8 cellular contexts compared by ENCODE assay signal in genomic region chr10:101816913-101817541, GRCh38. TPM values are rescaled to one million over a fixed set of nuclear protein-coding genes. Genes with fewer than 3 reads are reported as not detected.
DNase-seq lines count a peak whose midpoint lies in the region; ATAC-seq, FAIRE-seq and TF ChIP-seq lines count a peak whose summit lies in the region.

No MANE protein-coding gene starts in this region.

- intact Hi-C loops in Right ventricle myocardium inferior (cut with DNase I) (loop anchor here (5.0 kb wide), 1 partner anchor 35 kb away; the partner anchor contains the start of gene NPM3), vagina (cut with DNase I) (no loop called here)

- no peaks in the 10 kb centered on the region for H3K9me3 ChIP-seq in right atrium auricular region
- H3K9me3 ChIP-seq in astrocyte (ENCODE audit: insufficient read depth, low read depth, low read length), result no peaks in the 10 kb centered on the region
- no peaks in the 10 kb centered on the region for H3K9me3 ChIP-seq in vagina

- ATAC-seq in Right ventricle myocardium inferior, result no peak

- TF ChIP-seq POLR2A in vagina (IDR thresholded peaks at IDR 0.05), result no peak

- no peak overlapping the region for H2AFZ ChIP-seq in astrocyte (ENCODE audit: low read depth, low read length)

- peak overlapping the region; percentile 90 for H3K4me2 ChIP-seq in astrocyte (ENCODE audit: low read length)

- H3K27ac Mint-ChIP-seq in astrocyte (ENCODE audit: unreplicated experiment), result peak overlapping the region; percentile 95

- H3K4me3 ChIP-seq in right atrium auricular region, result peak overlapping the region; percentile 97 to 100
- peak overlapping the region; percentile 84 for H3K4me3 ChIP-seq in astrocyte (ENCODE audit: insufficient read depth, low read depth, low read length)
- H3K4me3 ChIP-seq in vagina, result peak overlapping the region; percentile 73 to 99

- H3K36me3 Mint-ChIP-seq in astrocyte (ENCODE audit: low read depth, unreplicated experiment), result peaks cover 3% of the 10 kb centered on the region

- H3K27me3 ChIP-seq in right atrium auricular region, result no peaks in the 10 kb centered on the region
- no peaks in the 10 kb centered on the region for H3K27me3 ChIP-seq in astrocyte (ENCODE audit: insufficient read depth, low read length)
- H3K27me3 ChIP-seq in vagina, result no peaks in the 10 kb centered on the region

- H3K36me3 ChIP-seq in right atrium auricular region, result no peaks in the 10 kb centered on the region
- H3K36me3 ChIP-seq in astrocyte (ENCODE audit: insufficient read depth, low read length), result peaks cover 4% of the 10 kb centered on the region
- peaks cover 0 to 6% of the 10 kb centered on the region in 2 donors for H3K36me3 ChIP-seq in vagina

- TF ChIP-seq CTCF in right atrium auricular region (IDR thresholded peaks at IDR 0.05) (no peak), astrocyte (IDR thresholded peaks at IDR 0.05; ENCODE audit: insufficient read depth, low read depth, low read length) (no peak), vagina (IDR thresholded peaks at IDR 0.05) (no peak)

- H3K79me2 ChIP-seq in astrocyte (ENCODE audit: insufficient read depth, low read length), result peaks cover 62% of the 10 kb centered on the region

- peaks cover 61% of the 10 kb centered on the region for H4K20me1 ChIP-seq in astrocyte (ENCODE audit: insufficient read depth, low read length)

- H3K9me3 Mint-ChIP-seq in astrocyte (ENCODE audit: unreplicated experiment), result no peaks in the 10 kb centered on the region

- no peak for FAIRE-seq in astrocyte (lab: Jason Lieb, UNC)

- H3K9ac ChIP-seq in astrocyte (ENCODE audit: low read length), result peak overlapping the region; percentile 99

- peaks cover 31% of the 10 kb centered on the region for H3K4me1 Mint-ChIP-seq in astrocyte (ENCODE audit: low read depth, unreplicated experiment)

- DNase-seq in right atrium auricular region (ENCODE audit: low spot score) (no peak), Right ventricle myocardium inferior (ENCODE audit: missing footprints) (no peak), astrocyte (ENCODE audit: low read depth) (no peak), medulla oblongata (ENCODE audit: extremely low spot score) (peak; percentile 27), vagina (ENCODE audit: extremely low spot score in 2 of 2) (no peak), NCI-H1092 treated with DMSO at 0.1 percent for 48 hours (lab: John Stamatoyannopoulos, UW) (no peak), NCI-H2171 treated with DMSO at 0.1 percent for 48 hours (lab: John Stamatoyannopoulos, UW) (no peak), NOMO-1 treated with DMSO at 0.1 percent for 48 hours (lab: John Stamatoyannopoulos, UW; ENCODE audit: unreplicated experiment) (no peak)

- H3K27ac ChIP-seq in right atrium auricular region (peak overlapping the region; percentile 97 to 98), astrocyte (ENCODE audit: low read depth, low read length) (peak overlapping the region; percentile 97), vagina (peak overlapping the region; percentile 99)

- H3K4me3 Mint-ChIP-seq in astrocyte (ENCODE audit: unreplicated experiment), result peak overlapping the region; percentile 99

- H3K27me3 Mint-ChIP-seq in astrocyte (ENCODE audit: low read depth, unreplicated experiment), result no peaks in the 10 kb centered on the region

- H3K4me1 ChIP-seq in right atrium auricular region (peaks cover 0 to 49% of the 10 kb centered on the region in 2 donors), astrocyte (ENCODE audit: insufficient read depth, low read length) (peaks cover 18% of the 10 kb centered on the region), vagina (peaks cover 47% of the 10 kb centered on the region)

RNA-seq across cellular contexts. Expression of gene OGA, which starts 1.2 kb away (rescaled TPM):
- total RNA-seq in right atrium auricular region, result 10 to 100 TPM; 41.6 to 50.9 TPM
- total RNA-seq in Right ventricle myocardium inferior, result 79.2 TPM
- 106 and 119 TPM in 2 replicates for total RNA-seq in astrocyte
- 125 TPM for total RNA-seq in vagina

RNA-seq across cellular contexts. Expression of gene KCNIP2, which starts 26.6 kb away (rescaled TPM):
- 100 to 1,000 TPM; 192 to 653 TPM for total RNA-seq in right atrium auricular region
- 409 TPM for total RNA-seq in Right ventricle myocardium inferior
- 1.9 and 2.5 TPM in 2 replicates for total RNA-seq in astrocyte
- total RNA-seq in vagina, result 5.9 TPM

RNA-seq across cellular contexts. Expression of gene NPM3, which starts 33.8 kb away (rescaled TPM):
- total RNA-seq in right atrium auricular region (10 to 100 TPM in 1 of 2 donors, 1 to 10 TPM in 1; 6.2 to 14.7 TPM), Right ventricle myocardium inferior (7.9 TPM), astrocyte (36.5 and 40.7 TPM in 2 replicates), vagina (39.5 TPM)

RNA-seq across cellular contexts. Expression of gene FGF8, which starts 41.1 kb away (rescaled TPM):
- total RNA-seq in right atrium auricular region (not detected), Right ventricle myocardium inferior (not detected), astrocyte (0.61 TPM in 1 of 2 replicates, not detected in the other), vagina (not detected)

Comparison
In these comparisons a context has a peak if more than half of its experiments do, and no peak if none do; other contexts are left out.
1. RNA of gene KCNIP2, which starts 26.6 kb away (total RNA-seq): 192 to 653 TPM in right atrium auricular region and 409 TPM in Right ventricle myocardium inferior (single experiment); 5.9 TPM in vagina (single experiment) and 1.9 to 2.5 TPM in astrocyte; every median in the first group is over 10 times any median in the second.
2. Peak in every context shown above with its lines, with median percentiles within 50 percentile points of each other: H3K27ac ChIP-seq and H3K4me3 ChIP-seq.